In genomic region chr4:119663160-119663788, GRCh38 we compare ENCODE assay signal across 14 cellular contexts. TPM values are rescaled to one million over a fixed set of nuclear protein-coding genes. Genes with fewer than 3 reads are reported as not detected.
DNase-seq lines count a peak whose midpoint lies in the region; ATAC-seq and TF ChIP-seq lines count a peak whose summit lies in the region.
"Had no signal": no experiment of that assay in that cellular context is flagged by ENCODE, and none has a peak within 500 bp of the region (broad histone marks: within the 10 kb centered on the region; RNA-seq: fewer than 3 reads in every experiment).

No MANE protein-coding gene starts in this region.

- TF ChIP-seq CTCF in mucosa of descending colon (IDR thresholded peaks at IDR 0.05): no peak
- no peak for TF ChIP-seq CTCF in BE2C (IDR thresholded peaks at IDR 0.05; ENCODE audit: low read depth, low read length)

- DNase-seq in mucosa of descending colon (no peak), BE2C (no peak), NCI-H2196 (lab: John Stamatoyannopoulos, UW; ENCODE audit: unreplicated experiment) (no peak), NCI-H2081 (lab: John Stamatoyannopoulos, UW) (no peak), NCI-H524 treated with DMSO at 0.1 percent for 48 hours (lab: John Stamatoyannopoulos, UW) (no peak)
- DNase-seq: activated CD8-positive, alpha-beta T cell treated with anti-CD3 and anti-CD28 coated beads, Interleukin-2, amount 10 ng/mL, durations not matched to agents 7 days and 5 days; activated naive CD8-positive, alpha-beta T cell treated with anti-CD3 and anti-CD28 coated beads, Interleukin-2, amount 50 U/mL, for 24 hours; NCI-H2227 treated with DMSO at 0.1 percent for 48 hours; pancreas; uterus had no signal

- H3K4me1 ChIP-seq in mucosa of descending colon (ENCODE audit: low read depth) (no peaks in the 10 kb centered on the region), BE2C (no peaks in the 10 kb centered on the region)
- H3K4me1 ChIP-seq: pancreas, uterus had no signal

- peaks cover 4% of the 10 kb centered on the region for H3K27me3 Mint-ChIP-seq in activated T-helper 17 cell treated with anti-CD3 and anti-CD28 coated beads, Interleukin-2, amount 50 U/mL, for 72 hours

- H3K4me3 Mint-ChIP-seq in activated T-helper 17 cell treated with anti-CD3 and anti-CD28 coated beads, Interleukin-2, amount 50 U/mL, for 72 hours: peak overlapping the region; percentile 14
- H3K4me3 Mint-ChIP-seq: activated CD8-positive, alpha-beta T cell treated with anti-CD3 and anti-CD28 coated beads, Interleukin-2, amount 10 ng/mL, durations not matched to agents 7 days and 5 days; activated naive CD8-positive, alpha-beta T cell treated with anti-CD3 and anti-CD28 coated beads, Interleukin-2, amount 50 U/mL, for 24 hours; B cell had no signal

- no peaks in the 10 kb centered on the region for H3K9me3 ChIP-seq in mucosa of descending colon
- no peaks in the 10 kb centered on the region for H3K9me3 ChIP-seq in BE2C
- H3K9me3 ChIP-seq: pancreas, uterus had no signal

- H3K27me3 ChIP-seq in BE2C: no peaks in the 10 kb centered on the region; the same call in 1 of the 2 replicates
- H3K27me3 ChIP-seq: pancreas, uterus had no signal

- ATAC-seq in GM18498 (IDR thresholded peaks at IDR 0.05; ENCODE audit: unreplicated experiment): peak; percentile 45
- ATAC-seq in GM21786 (IDR thresholded peaks at IDR 0.05; ENCODE audit: unreplicated experiment): peak; percentile 45
- ATAC-seq in activated T-helper 17 cell treated with anti-CD3 and anti-CD28 coated beads, Interleukin-2, amount 50 U/mL, for 72 hours (replicated peaks): no peak
- ATAC-seq in mucosa of descending colon: peak; percentile 71
- ATAC-seq: activated CD8-positive, alpha-beta T cell treated with anti-CD3 and anti-CD28 coated beads, Interleukin-2, amount 10 ng/mL, durations not matched to agents 7 days and 5 days; activated naive CD8-positive, alpha-beta T cell treated with anti-CD3 and anti-CD28 coated beads, Interleukin-2, amount 50 U/mL, for 24 hours had no signal

- intact Hi-C loops in mucosa of descending colon (cut with DNase I, micrococcal nuclease): no loop called here

- H3K9me3 Mint-ChIP-seq in activated T-helper 17 cell treated with anti-CD3 and anti-CD28 coated beads, Interleukin-2, amount 50 U/mL, for 72 hours: no peaks in the 10 kb centered on the region
- H3K9me3 Mint-ChIP-seq: activated naive CD8-positive, alpha-beta T cell treated with anti-CD3 and anti-CD28 coated beads, Interleukin-2, amount 50 U/mL, for 24 hours had no signal

- H3K4me3 ChIP-seq in mucosa of descending colon (no peak overlapping the region), BE2C (ENCODE audit: low read depth, low read length) (no peak overlapping the region)
- H3K4me3 ChIP-seq: pancreas, uterus had no signal

- H3K4me1 Mint-ChIP-seq in activated T-helper 17 cell treated with anti-CD3 and anti-CD28 coated beads, Interleukin-2, amount 50 U/mL, for 72 hours: no peaks in the 10 kb centered on the region
- H3K4me1 Mint-ChIP-seq: activated naive CD8-positive, alpha-beta T cell treated with anti-CD3 and anti-CD28 coated beads, Interleukin-2, amount 50 U/mL, for 24 hours; B cell had no signal

- H3K36me3 ChIP-seq in mucosa of descending colon (ENCODE audit: low read depth): no peaks in the 10 kb centered on the region
- H3K36me3 ChIP-seq in BE2C: no peaks in the 10 kb centered on the region
- H3K36me3 ChIP-seq: pancreas, uterus had no signal

- H3K36me3 Mint-ChIP-seq in activated T-helper 17 cell treated with anti-CD3 and anti-CD28 coated beads, Interleukin-2, amount 50 U/mL, for 72 hours (ENCODE audit: low read depth): no peaks in the 10 kb centered on the region

- H3K27ac Mint-ChIP-seq in activated T-helper 17 cell treated with anti-CD3 and anti-CD28 coated beads, Interleukin-2, amount 50 U/mL, for 72 hours: no peak overlapping the region
- H3K27ac Mint-ChIP-seq: activated CD8-positive, alpha-beta T cell treated with anti-CD3 and anti-CD28 coated beads, Interleukin-2, amount 10 ng/mL, durations not matched to agents 7 days and 5 days; activated naive CD8-positive, alpha-beta T cell treated with anti-CD3 and anti-CD28 coated beads, Interleukin-2, amount 50 U/mL, for 24 hours; B cell had no signal

RNA-seq across cellular contexts. Expression of gene PDE5A, which starts 34.7 kb away (rescaled TPM):
- under 1 TPM; 0.58 to 0.65 TPM for total RNA-seq in activated T-helper 17 cell treated with anti-CD3 and anti-CD28 coated beads, Interleukin-2, amount 50 U/mL, for 72 hours
- total RNA-seq in mucosa of descending colon: 100 to 1,000 TPM in 1 of 3 donors, 10 to 100 TPM in 2; 35.4 to 131 (median 58.4) TPM
- polyA plus RNA-seq in BE2C (2012; ENCODE audit: insufficient read depth, insufficient read length, low read depth): 1.1 TPM

Comparison
In these comparisons a context has a peak if more than half of its experiments do, and no peak if none do; other contexts are left out.
1. RNA of gene PDE5A, which starts 34.7 kb away (total RNA-seq): 35.4 to 131 TPM in mucosa of descending colon; 0.58 to 0.65 TPM in activated T-helper 17 cell treated with anti-CD3 and anti-CD28 coated beads, Interleukin-2, amount 50 U/mL, for 72 hours; every median in the first group is over 10 times any median in the second.